In genomic region chr2:15800489-15801329, GRCh38 we compare ENCODE assay signal across 1 cellular context.
TF ChIP-seq lines count a peak whose summit lies in the region.

No MANE protein-coding gene starts in this region.

TF ChIP-seq in H1, 55 proteins besides CTCF, POLR2A, EP300 and RAD21:
- no peak for TF ChIP-seq GTF2F1 (IDR thresholded peaks at IDR 0.05; ENCODE audit: borderline replicate concordance, low read depth, low read length)
- TF ChIP-seq CTBP2 (IDR thresholded peaks at IDR 0.05; ENCODE audit: borderline replicate concordance, insufficient read depth, insufficient read length, low read length), result no peak
- no peak for TF ChIP-seq KDM1A (IDR thresholded peaks at IDR 0.05; ENCODE audit: borderline replicate concordance, low read length)
- TF ChIP-seq TCF12 (IDR thresholded peaks at IDR 0.05; ENCODE audit: low read depth, low read length), result no peak
- no peak for TF ChIP-seq RBBP5 (IDR thresholded peaks at IDR 0.05; ENCODE audit: borderline replicate concordance, low read depth, low read length)
- TF ChIP-seq CBX5 (IDR thresholded peaks at IDR 0.05; ENCODE audit: low read depth, low read length), result no peak
- no peak for TF ChIP-seq NANOG (IDR thresholded peaks at IDR 0.05; ENCODE audit: insufficient read depth, low read depth, low read length, poor library complexity, severe bottlenecking)
- TF ChIP-seq JUND (IDR thresholded peaks at IDR 0.05; ENCODE audit: low read length), result peak; percentile 59; the same call in 1 of the 2 replicates
- TF ChIP-seq BRCA1 (IDR thresholded peaks at IDR 0.05; ENCODE audit: low read depth, low read length), result no peak
- no peak for TF ChIP-seq BCL11A (IDR thresholded peaks at IDR 0.05; ENCODE audit: low read depth in 2 of 2, low read length in 2 of 2)
- no peak for TF ChIP-seq RNF2 (IDR thresholded peaks at IDR 0.05; ENCODE audit: borderline replicate concordance, low read depth, low read length, missing control alignments, poor library complexity, severe bottlenecking)
- TF ChIP-seq CHD7 (IDR thresholded peaks at IDR 0.05; ENCODE audit: insufficient replicate concordance, low read length), result no peak
- TF ChIP-seq CREB1 (IDR thresholded peaks at IDR 0.05), result no peak
- no peak for TF ChIP-seq SIN3A (conservative IDR thresholded peaks at IDR 0.05 in 1 of 2, IDR thresholded peaks at IDR 0.05 in 1 of 2; ENCODE audit: low read depth in 1 of 2, low read length in 2 of 2)
- TF ChIP-seq EGR1 (IDR thresholded peaks at IDR 0.05; ENCODE audit: borderline replicate concordance, low read depth, low read length), result no peak
- no peak for TF ChIP-seq EZH2 (IDR thresholded peaks at IDR 0.05; ENCODE audit: low read depth, low read length, severe bottlenecking)
- no peak for TF ChIP-seq RFX5 (IDR thresholded peaks at IDR 0.05; ENCODE audit: borderline replicate concordance, low read depth, low read length)
- no peak for TF ChIP-seq PHF8 (conservative IDR thresholded peaks at IDR 0.05; ENCODE audit: low read depth, low read length)
- peak; percentile 84 for TF ChIP-seq ATF3 (IDR thresholded peaks at IDR 0.05; ENCODE audit: insufficient read depth, low read depth, low read length)
- TF ChIP-seq TEAD4 (IDR thresholded peaks at IDR 0.05; ENCODE audit: low read depth, low read length), result peak; percentile 98
- TF ChIP-seq GABPA (IDR thresholded peaks at IDR 0.05; ENCODE audit: borderline replicate concordance, insufficient read depth, low read length), result no peak
- no peak for TF ChIP-seq TAF1 (IDR thresholded peaks at IDR 0.05; ENCODE audit: low read depth, low read length)
- TF ChIP-seq SIX5 (IDR thresholded peaks at IDR 0.05; ENCODE audit: low read depth, low read length), result no peak
- TF ChIP-seq SIRT6 (IDR thresholded peaks at IDR 0.05; ENCODE audit: low read length), result no peak
- TF ChIP-seq KDM5A (IDR thresholded peaks at IDR 0.05; ENCODE audit: low read length), result no peak
- no peak for TF ChIP-seq CBX8 (IDR thresholded peaks at IDR 0.05; ENCODE audit: borderline replicate concordance, low read depth, low read length)
- TF ChIP-seq CEBPB (IDR thresholded peaks at IDR 0.05; ENCODE audit: low read depth, low read length), result peak; percentile 98
- no peak for TF ChIP-seq SAP30 (IDR thresholded peaks at IDR 0.05; ENCODE audit: insufficient read depth, insufficient replicate concordance, low read length)
- no peak for TF ChIP-seq FOSL1 (IDR thresholded peaks at IDR 0.05; ENCODE audit: insufficient read depth, low read depth, low read length)
- no peak for TF ChIP-seq HDAC2 (IDR thresholded peaks at IDR 0.05; ENCODE audit: borderline replicate concordance in 1 of 2, low read depth in 2 of 2, low read length in 2 of 2)
- TF ChIP-seq POU5F1 (IDR thresholded peaks at IDR 0.05; ENCODE audit: low read depth, low read length), result no peak
